ENCODE assay signal across 8 cellular contexts in the genomic region with DNA sequence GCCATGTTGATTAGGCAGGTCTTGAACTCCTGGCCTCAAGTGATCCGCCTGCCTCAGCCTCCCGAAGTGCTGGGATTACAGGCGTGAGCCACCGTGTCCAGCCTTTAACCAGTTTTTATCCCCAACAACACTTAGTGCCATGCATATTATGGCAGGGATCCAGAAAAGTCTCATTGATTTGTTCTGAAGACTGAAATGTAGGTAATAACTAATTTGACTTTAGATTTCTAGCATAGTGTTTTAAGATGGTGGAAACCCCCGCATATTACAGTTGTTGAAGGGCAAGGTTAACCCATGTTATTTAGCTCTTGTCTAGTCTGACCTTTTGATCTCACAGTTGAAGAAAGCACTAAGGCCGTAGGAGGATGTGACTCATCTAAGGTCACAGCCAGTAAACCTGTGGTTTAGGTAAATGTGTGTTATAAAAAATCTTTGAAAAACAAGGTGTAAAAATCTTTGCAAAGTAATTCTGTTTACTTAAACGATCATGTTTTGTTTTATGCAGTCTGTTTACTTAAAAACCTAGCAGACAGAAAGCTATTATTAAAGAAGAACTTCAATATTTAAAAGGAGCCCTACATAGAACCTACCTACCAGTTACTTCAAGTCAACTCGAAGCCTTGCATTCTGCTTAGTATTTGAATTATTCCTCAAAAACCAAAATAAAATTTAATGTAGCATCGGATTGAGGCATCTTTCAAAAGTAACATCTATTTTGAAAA. TPM values are rescaled to one million over a fixed set of nuclear protein-coding genes. Genes with fewer than 3 reads are reported as not detected.
A peak's percentile ranks its signal among the peaks of the same experiment; 100 is the strongest.
DNase-seq lines count a peak whose midpoint lies in the region; ATAC-seq and TF ChIP-seq lines count a peak whose summit lies in the region.

No MANE protein-coding gene starts in this region.

- no peaks in the 10 kb centered on the region for H3K27me3 Mint-ChIP-seq in activated CD8-positive, alpha-beta T cell treated with anti-CD3 and anti-CD28 coated beads for 36 hours
- peaks cover 21% of the 10 kb centered on the region for H3K27me3 Mint-ChIP-seq in osteocyte (ENCODE audit: unreplicated experiment)

- peak overlapping the region; percentile 98 for H3K27ac Mint-ChIP-seq in activated CD8-positive, alpha-beta T cell treated with anti-CD3 and anti-CD28 coated beads for 36 hours
- H3K27ac Mint-ChIP-seq in osteocyte (ENCODE audit: unreplicated experiment), result no peak overlapping the region

- CTCF ChIA-PET in activated CD8-positive, alpha-beta T cell treated with anti-CD3 and anti-CD28 coated beads for 36 hours (lab: Charles Lee), result interaction anchor here (1.4 kb wide), 1 partner anchor 73 kb away, joined by 5 read pairs; no protein-coding TSS in a partner anchor

- peak overlapping the region; percentile 46 for H3K4me3 Mint-ChIP-seq in activated CD8-positive, alpha-beta T cell treated with anti-CD3 and anti-CD28 coated beads for 36 hours
- H3K4me3 Mint-ChIP-seq in osteocyte (ENCODE audit: unreplicated experiment), result no peak overlapping the region

- peaks cover 82% of the 10 kb centered on the region for H3K4me1 Mint-ChIP-seq in activated CD8-positive, alpha-beta T cell treated with anti-CD3 and anti-CD28 coated beads for 36 hours (ENCODE audit: low read depth)
- H3K4me1 Mint-ChIP-seq in osteocyte (ENCODE audit: unreplicated experiment), result no peaks in the 10 kb centered on the region

- peak; percentile 81 for DNase-seq in activated CD8-positive, alpha-beta T cell treated with anti-CD3 and anti-CD28 coated beads for 36 hours
- peak; percentile 74 for DNase-seq in stimulated activated CD4-positive, alpha-beta T cell treated with anti-CD3 and anti-CD28 coated beads, Interleukin-4, amount 100 ng/mL, for 24 hours
- no peak for DNase-seq in NCI-H1048 (lab: John Stamatoyannopoulos, UW)
- no peak for DNase-seq in osteocyte (ENCODE audit: extremely low spot score, unreplicated experiment)
- no peak for DNase-seq in G401 (ENCODE audit: low spot score)

- ATAC-seq in GM19372 (IDR thresholded peaks at IDR 0.05; ENCODE audit: low read depth, unreplicated experiment), result peak; percentile 58
- peak; percentile 78 for ATAC-seq in HG03354 (IDR thresholded peaks at IDR 0.05; ENCODE audit: poor library complexity, severe bottlenecking, unreplicated experiment)
- ATAC-seq in activated CD8-positive, alpha-beta T cell treated with anti-CD3 and anti-CD28 coated beads for 36 hours, result peak; percentile 43
- ATAC-seq in HG03045 (IDR thresholded peaks at IDR 0.05; ENCODE audit: unreplicated experiment), result no peak

- in situ Hi-C loops in G401 (cut with HindIII; ENCODE audit: low sequenced_read_pairs), result no loop called here

- peaks cover 72% of the 10 kb centered on the region for H3K36me3 Mint-ChIP-seq in activated CD8-positive, alpha-beta T cell treated with anti-CD3 and anti-CD28 coated beads for 36 hours (ENCODE audit: low read depth)
- no peaks in the 10 kb centered on the region for H3K36me3 Mint-ChIP-seq in osteocyte (ENCODE audit: unreplicated experiment)

- no peak for TF ChIP-seq CTCF in activated CD8-positive, alpha-beta T cell treated with anti-CD3 and anti-CD28 coated beads for 36 hours (IDR thresholded peaks at IDR 0.05)
- no peak for TF ChIP-seq CTCF in osteocyte (IDR thresholded peaks at IDR 0.05)

- intact Hi-C loops in activated CD8-positive, alpha-beta T cell treated with anti-CD3 and anti-CD28 coated beads for 36 hours (cut with micrococcal nuclease), result loop anchor here (2.0 to 10.0 kb wide), 4 partner anchors 25 to 181 kb away; a partner anchor contains a TSS

- H3K9me3 Mint-ChIP-seq in activated CD8-positive, alpha-beta T cell treated with anti-CD3 and anti-CD28 coated beads for 36 hours, result no peaks in the 10 kb centered on the region
- H3K9me3 Mint-ChIP-seq in osteocyte (ENCODE audit: unreplicated experiment), result no peaks in the 10 kb centered on the region

- POLR2A ChIA-PET in activated CD8-positive, alpha-beta T cell treated with anti-CD3 and anti-CD28 coated beads for 36 hours (lab: Charles Lee), result interaction anchor here (0.8 to 7.3 kb wide), 10 partner anchors 10 to 279 kb away, joined by 3 to 68 read pairs (median 4); a partner anchor contains a TSS

RNA-seq across cellular contexts. Expression of a gene that starts 24.8 kb away (rescaled TPM):
- 100 to 1,000 TPM; 103 to 107 TPM for total RNA-seq in activated CD8-positive, alpha-beta T cell treated with anti-CD3 and anti-CD28 coated beads for 36 hours
- not detected in 2 replicates for total RNA-seq in osteocyte
- 13.5 and 14.2 TPM in 2 replicates for total RNA-seq in G401 (2014; rRNA removed; shearing (Covaris generic))

Comparison
In these comparisons a context has a peak if more than half of its experiments do, and no peak if none do; other contexts are left out.
1. DNase-seq: peak in activated CD8-positive, alpha-beta T cell treated with anti-CD3 and anti-CD28 coated beads for 36 hours (single experiment) and stimulated activated CD4-positive, alpha-beta T cell treated with anti-CD3 and anti-CD28 coated beads, Interleukin-4, amount 100 ng/mL, for 24 hours (single experiment); none in NCI-H1048 (single experiment), osteocyte (single experiment) and G401 (single experiment).
2. RNA of a gene that starts 24.8 kb away (total RNA-seq): 103 to 107 TPM in activated CD8-positive, alpha-beta T cell treated with anti-CD3 and anti-CD28 coated beads for 36 hours and 13.5 to 14.2 TPM in G401; not detected in osteocyte; every median in the first group is over 10 times any median in the second.